ENCODE assay signal across 21 cellular contexts in the genomic region with DNA sequence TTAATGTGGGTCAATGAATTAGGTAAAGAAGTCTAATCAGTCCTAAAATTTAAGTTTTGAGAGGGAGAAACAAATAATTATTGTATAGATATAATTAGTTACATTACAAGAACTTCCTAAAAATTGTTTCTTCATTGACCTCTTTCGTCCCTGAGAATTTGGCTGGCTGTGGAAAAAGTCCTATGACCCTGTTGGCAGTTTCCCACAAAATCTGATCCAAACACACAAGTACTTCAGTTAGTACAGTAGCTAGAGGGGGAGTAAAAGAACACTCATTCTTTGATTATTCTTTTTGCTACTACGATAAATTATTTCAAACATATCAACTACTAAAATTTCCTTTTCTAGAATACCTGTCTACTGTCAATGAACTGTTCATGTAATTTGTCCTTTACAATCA. TPM values are rescaled to one million over a fixed set of nuclear protein-coding genes. Genes with fewer than 3 reads are reported as not detected.
"Had no signal": no experiment of that assay in that cellular context is flagged by ENCODE, and none has a peak within 500 bp of the region (broad histone marks: within the 10 kb centered on the region; RNA-seq: fewer than 3 reads in every experiment).

No MANE protein-coding gene starts in this region.

- H3K4me3 ChIP-seq: MG63 had no signal

- H3K9ac ChIP-seq: SK-N-SH had no signal

- ATAC-seq: HepG2 had no signal

- H3K9me3 ChIP-seq: MG63, SK-N-SH had no signal

- H3K36me3 ChIP-seq: MG63 had no signal

- DNase-seq: IMR-90, Karpas-422, KG1, MG63, NCI-H1092, NCI-H1105 treated with DMSO at 0.1 percent for 48 hours, NCI-H1417 treated with DMSO at 0.1 percent for 48 hours, NCI-H146, NCI-H1694 treated with DMSO at 0.1 percent for 48 hours, NCI-H1930, NCI-H2081, NCI-H2107, NCI-H524, NCI-H526 treated with DMSO at 0.1 percent for 48 hours, NCI-H774, RPMI8226, SHP77, SK-N-SH had no signal

- H3K4me2 ChIP-seq: SK-N-SH had no signal

- H3K27me3 ChIP-seq: MG63 had no signal

RNA-seq across cellular contexts. Expression of gene POSTN, which starts 11.3 kb away (rescaled TPM):
- total RNA-seq: HepG2, HT1080, SK-MEL-5 had no signal
- polyA plus RNA-seq: HepG2 had no signal
